ENCODE assay signal across 2 cellular contexts in genomic region chr2:54853635-54854034, GRCh38.
TF ChIP-seq lines count a peak whose summit lies in the region.

No MANE protein-coding gene starts in this region.

TF ChIP-seq in IMR-90, 13 proteins besides CTCF, POLR2A, EP300 and RAD21 (continued from another document):
- TF ChIP-seq ELK1 (IDR thresholded peaks at IDR 0.05; ENCODE audit: borderline replicate concordance, low read depth, low read length) (no peak), RCOR1 (IDR thresholded peaks at IDR 0.05; ENCODE audit: insufficient replicate concordance, low read length) (no peak), CEBPB (IDR thresholded peaks at IDR 0.05; ENCODE audit: low read depth, low read length) (no peak), FOS (IDR thresholded peaks at IDR 0.05; ENCODE audit: low read depth, low read length) (no peak), MAZ (IDR thresholded peaks at IDR 0.05; ENCODE audit: borderline replicate concordance, low read depth, low read length) (no peak), USF2 (IDR thresholded peaks at IDR 0.05; ENCODE audit: low read depth, low read length) (no peak), RFX5 (IDR thresholded peaks at IDR 0.05; ENCODE audit: low read depth, low read length) (no peak)
TF ChIP-seq in IMR-90: peak in this region for 0.

TF ChIP-seq in SK-N-SH, 30 proteins besides CTCF, POLR2A, EP300 and RAD21 (continued from another document):
- no peak for TF ChIP-seq REST (IDR thresholded peaks at IDR 0.05; ENCODE audit: low read depth, low read length)
- no peak for TF ChIP-seq MEF2A (IDR thresholded peaks at IDR 0.05; ENCODE audit: borderline replicate concordance, low read depth)
- no peak for TF ChIP-seq ZBTB33 (IDR thresholded peaks at IDR 0.05; ENCODE audit: borderline replicate concordance, low read depth)
- TF ChIP-seq RCOR1 (IDR thresholded peaks at IDR 0.05; ENCODE audit: low read length) = no peak
- TF ChIP-seq GATA2 (CRISPR knock-in tag; IDR thresholded peaks at IDR 0.05) = no peak
- no peak for TF ChIP-seq RFX5 (IDR thresholded peaks at IDR 0.05; ENCODE audit: low read length)
- TF ChIP-seq FOXJ3 (CRISPR knock-in tag; IDR thresholded peaks at IDR 0.05) = no peak
- TF ChIP-seq USF1 (IDR thresholded peaks at IDR 0.05; ENCODE audit: borderline replicate concordance, low read depth) = no peak
- no peak for TF ChIP-seq FOXM1 (IDR thresholded peaks at IDR 0.05; ENCODE audit: low read depth)
